8 cellular contexts compared by ENCODE assay signal in genomic region chr2:25673170-25674002, GRCh38. TPM values are rescaled to one million over a fixed set of nuclear protein-coding genes. Genes with fewer than 3 reads are reported as not detected.
DNase-seq lines count a peak whose midpoint lies in the region; ATAC-seq lines count a peak whose summit lies in the region.

Gene DTNB (minus strand): TSS chr2:25673577. CDS start chr2:25652660, 20,917 bp downstream.

- H3K27ac Mint-ChIP-seq in activated CD4-positive, alpha-beta memory T cell treated with anti-CD3 and anti-CD28 coated beads, Interleukin-2, amount 10 ng/mL, durations not matched to agents 7 days and 5 days: peak within 1 kb of the TSS; percentile 61
- H3K27ac Mint-ChIP-seq in memory B cell: peak within 1 kb of the TSS; percentile 71

- peaks cover 15% of the 10 kb centered on the region for H3K27me3 Mint-ChIP-seq in activated CD4-positive, alpha-beta memory T cell treated with anti-CD3 and anti-CD28 coated beads, Interleukin-2, amount 10 ng/mL, durations not matched to agents 7 days and 5 days
- no peaks in the 10 kb centered on the region for H3K27me3 Mint-ChIP-seq in memory B cell

- H3K36me3 Mint-ChIP-seq in activated CD4-positive, alpha-beta memory T cell treated with anti-CD3 and anti-CD28 coated beads, Interleukin-2, amount 10 ng/mL, durations not matched to agents 7 days and 5 days (ENCODE audit: low read depth): peaks cover 2% of the 10 kb centered on the region
- H3K36me3 Mint-ChIP-seq in memory B cell: peaks cover 2% of the 10 kb centered on the region

- peak; percentile 96 for DNase-seq in AG20443 (ENCODE audit: low spot score)
- peak; percentile 86 for DNase-seq in NCI-H748 (lab: John Stamatoyannopoulos, UW; ENCODE audit: unreplicated experiment)
- DNase-seq in activated CD4-positive, alpha-beta memory T cell treated with anti-CD3 and anti-CD28 coated beads, Interleukin-2, amount 10 ng/mL, durations not matched to agents 7 days and 5 days: peak; percentile 86
- DNase-seq in effector CD4-positive, alpha-beta T cell: peak; percentile 67
- peak; percentile 67 to 84 for DNase-seq in memory B cell (ENCODE audit: low spot score in 2 of 2)
- DNase-seq in stimulated activated CD8-positive, alpha-beta memory T cell treated with anti-CD3 and anti-CD28 coated beads, Interleukin-12 subunit alpha, Interleukin-12 subunit beta, amount 100 ng/mL, for 1 hour (ENCODE audit: low read depth): peak; percentile 56

- H3K4me3 Mint-ChIP-seq in activated CD4-positive, alpha-beta memory T cell treated with anti-CD3 and anti-CD28 coated beads, Interleukin-2, amount 10 ng/mL, durations not matched to agents 7 days and 5 days: peak within 1 kb of the TSS; percentile 82
- peak within 1 kb of the TSS; percentile 89 for H3K4me3 Mint-ChIP-seq in memory B cell

- peaks cover 33% of the 10 kb centered on the region for H3K4me1 Mint-ChIP-seq in activated CD4-positive, alpha-beta memory T cell treated with anti-CD3 and anti-CD28 coated beads, Interleukin-2, amount 10 ng/mL, durations not matched to agents 7 days and 5 days
- H3K4me1 Mint-ChIP-seq in memory B cell: peaks cover 12% of the 10 kb centered on the region

- CTCF ChIA-PET in activated CD4-positive, alpha-beta memory T cell treated with anti-CD3 and anti-CD28 coated beads, Interleukin-2, amount 10 ng/mL, durations not matched to agents 7 days and 5 days (lab: Charles Lee): interaction anchor here (0.6 to 2.1 kb wide), 8 partner anchors 13 to 395 kb away, joined by 3 to 8 read pairs (median 4); partner anchors contain the start of gene ASXL2

- H3K9me3 Mint-ChIP-seq in activated CD4-positive, alpha-beta memory T cell treated with anti-CD3 and anti-CD28 coated beads, Interleukin-2, amount 10 ng/mL, durations not matched to agents 7 days and 5 days: no peaks in the 10 kb centered on the region
- H3K9me3 Mint-ChIP-seq in memory B cell: no peaks in the 10 kb centered on the region

- ATAC-seq in GM18909 (IDR thresholded peaks at IDR 0.05; ENCODE audit: poor library complexity, unreplicated experiment) (peak; percentile 82), HG03135 (IDR thresholded peaks at IDR 0.05; ENCODE audit: unreplicated experiment) (peak; percentile 70), memory B cell (ENCODE audit: low read depth) (peak; percentile 77)

- POLR2A ChIA-PET in activated CD4-positive, alpha-beta memory T cell treated with anti-CD3 and anti-CD28 coated beads, Interleukin-2, amount 10 ng/mL, durations not matched to agents 7 days and 5 days (lab: Charles Lee): interaction anchor here (0.5 to 2.8 kb wide), 13 partner anchors 9 to 511 kb away, joined by 3 to 11 read pairs (median 4); partner anchors contain the start of gene ASXL2

RNA-seq across cellular contexts. Expression of gene DTNB, which starts in this region (rescaled TPM):
- 10 to 100 TPM; 27.0 to 29.8 TPM for total RNA-seq in activated CD4-positive, alpha-beta memory T cell treated with anti-CD3 and anti-CD28 coated beads, Interleukin-2, amount 10 ng/mL, durations not matched to agents 7 days and 5 days

Comparison
In these comparisons a context has a peak if more than half of its experiments do, and no peak if none do; other contexts are left out.
1. Peak in every context shown above with its lines: DNase-seq and ATAC-seq.